ENCODE assay signal across 1 cellular context in genomic region chr11:46265764-46266163, GRCh38.
TF ChIP-seq lines count a peak whose summit lies in the region.

No MANE protein-coding gene starts in this region.

TF ChIP-seq in H1, 55 proteins besides CTCF, POLR2A, EP300 and RAD21:
- TF ChIP-seq BACH1 (IDR thresholded peaks at IDR 0.05; ENCODE audit: low read length): no peak
